In the genomic region with DNA sequence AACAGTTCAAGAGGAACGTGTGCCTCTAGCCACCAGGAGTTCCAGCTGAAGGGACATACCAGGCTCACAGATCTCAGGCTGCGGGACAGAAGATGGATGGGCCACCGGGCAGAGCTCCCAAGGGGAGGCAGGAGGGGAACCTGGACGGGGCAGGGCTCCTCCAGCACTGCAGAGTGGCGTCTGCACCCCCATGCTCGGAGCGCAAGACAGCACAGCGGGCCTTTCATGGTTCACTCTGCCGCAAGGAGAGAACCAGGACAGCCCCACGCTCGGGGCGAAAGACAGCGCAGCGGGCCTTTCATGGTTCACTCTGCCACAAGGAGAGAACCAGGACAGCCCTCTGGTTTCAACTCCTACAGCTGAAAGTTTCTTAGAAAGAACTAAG, we compare ENCODE assay signal across 8 cellular contexts.
"Had no signal": no experiment of that assay in that cellular context is flagged by ENCODE, and none has a peak within 500 bp of the region (broad histone marks: within the 10 kb centered on the region; RNA-seq: fewer than 3 reads in every experiment).

No MANE protein-coding gene starts in this region.

- DNase-seq: H7, IMR-90, KG1 had no signal

- H3K9me3 Mint-ChIP-seq: GM23338 had no signal

- H3K4me1 ChIP-seq: HAP-1 had no signal

- H3K4me1 Mint-ChIP-seq: GM23338 had no signal

- H3K4me3 Mint-ChIP-seq: GM23338 had no signal

- H3K27ac Mint-ChIP-seq: GM23338 had no signal

- H3K4me3 ChIP-seq: GM23338, HAP-1, K562 had no signal

- H3K9me3 ChIP-seq: HAP-1 had no signal

- FAIRE-seq: HTR-8/SVneo, K562 had no signal

- ATAC-seq: GM23338, HCT116, K562 had no signal
